In genomic region chr15:100560323-100560722, GRCh38 we compare ENCODE assay signal across 34 cellular contexts. TPM values are rescaled to one million over a fixed set of nuclear protein-coding genes. Genes with fewer than 3 reads are reported as not detected.
"Had no signal": no experiment of that assay in that cellular context is flagged by ENCODE, and none has a peak within 500 bp of the region (broad histone marks: within the 10 kb centered on the region; RNA-seq: fewer than 3 reads in every experiment).

No MANE protein-coding gene starts in this region.

- H3K27me3 ChIP-seq: adrenal gland, dorsolateral prefrontal cortex, hepatocyte, neural progenitor cell, sigmoid colon, vagina had no signal

- ATAC-seq: activated CD4-positive, alpha-beta T cell treated with anti-CD3 and anti-CD28 coated beads for 36 hours; activated T-cell treated with anti-CD3 and anti-CD28 coated beads, Interleukin-2, amount 50 U/mL, for 4 hours; effector memory CD8-positive, alpha-beta T cell; esophagus mucosa; left lobe of liver had no signal

- FAIRE-seq: astrocyte, colon, endothelial cell of umbilical vein had no signal

- H3K36me3 ChIP-seq: adrenal gland, neural progenitor cell, sigmoid colon, thoracic aorta, vagina had no signal

- H3K4me2 ChIP-seq: hepatocyte, neural progenitor cell, smooth muscle cell had no signal

- H3K9ac ChIP-seq: neural progenitor cell had no signal

- H3K79me2 ChIP-seq: hepatocyte had no signal

- H3K9me3 ChIP-seq: adrenal gland, sigmoid colon, thoracic aorta, vagina had no signal

- DNase-seq: activated B cell treated with CpG ODN at 0.5 μM for 24 hours; activated CD4-positive, alpha-beta T cell treated with anti-CD3 and anti-CD28 coated beads for 36 hours; activated CD4-positive, alpha-beta T cell treated with anti-CD3 and anti-CD28 coated beads, Interleukin-2, amount 50 U/mL, for 4 hours; activated CD8-positive, alpha-beta memory T cell treated with anti-CD3 and anti-CD28 coated beads for 24 hours; activated CD8-positive, alpha-beta memory T cell treated with anti-CD3 and anti-CD28 coated beads, Interleukin-2, amount 50 U/mL, for 4 hours; activated naive CD4-positive, alpha-beta T cell; activated T-cell treated with anti-CD3 and anti-CD28 coated beads, Interleukin-2, amount 50 U/mL, for 4 hours; adrenal gland; central memory CD4-positive, alpha-beta T cell; dorsolateral prefrontal cortex; effector memory CD8-positive, alpha-beta T cell; foreskin melanocyte; immature natural killer cell; naive B cell; retina; sigmoid colon; stimulated activated CD4-positive, alpha-beta T cell treated with anti-CD3 and anti-CD28 coated beads, Interleukin-4, amount 100 ng/mL, for 1 hour; stimulated activated naive CD4-positive, alpha-beta T cell treated with Interleukin-2 at 50 U/mL for 16 hours had no signal

- H3K27ac ChIP-seq: adrenal gland, dorsolateral prefrontal cortex, hepatocyte, neural progenitor cell, sigmoid colon, thoracic aorta, vagina had no signal

- H3K4me1 ChIP-seq: adrenal gland, neural progenitor cell, sigmoid colon had no signal

- H2AFZ ChIP-seq: hepatocyte, neural progenitor cell had no signal

- H3K4me3 ChIP-seq: adrenal gland, dorsolateral prefrontal cortex, hepatocyte, lung, neural progenitor cell, sigmoid colon, smooth muscle cell, thoracic aorta, vagina had no signal

RNA-seq across cellular contexts. Expression of gene CERS3, which starts 31.6 kb away (rescaled TPM):
- total RNA-seq: adrenal gland, astrocyte, endothelial cell of umbilical vein, kidney epithelial cell, left lobe of liver, mesenteric fat pad, mucosa of gallbladder, osteoblast, posterior vena cava, thoracic aorta had no signal
- polyA plus RNA-seq: endothelial cell of umbilical vein, hepatocyte had no signal
